In genomic region chr10:117504601-117505000, GRCh38 we compare ENCODE assay signal across 1 cellular context.
TF ChIP-seq lines count a peak whose summit lies in the region.

No MANE protein-coding gene starts in this region.

TF ChIP-seq in SK-N-SH, 30 proteins besides CTCF, POLR2A, EP300 and RAD21 (continued from another document):
- no peak for TF ChIP-seq RXRA (IDR thresholded peaks at IDR 0.05; ENCODE audit: borderline replicate concordance, low read depth)
- no peak for TF ChIP-seq NFIC (IDR thresholded peaks at IDR 0.05; ENCODE audit: borderline replicate concordance)
- TF ChIP-seq, protein P1, sequence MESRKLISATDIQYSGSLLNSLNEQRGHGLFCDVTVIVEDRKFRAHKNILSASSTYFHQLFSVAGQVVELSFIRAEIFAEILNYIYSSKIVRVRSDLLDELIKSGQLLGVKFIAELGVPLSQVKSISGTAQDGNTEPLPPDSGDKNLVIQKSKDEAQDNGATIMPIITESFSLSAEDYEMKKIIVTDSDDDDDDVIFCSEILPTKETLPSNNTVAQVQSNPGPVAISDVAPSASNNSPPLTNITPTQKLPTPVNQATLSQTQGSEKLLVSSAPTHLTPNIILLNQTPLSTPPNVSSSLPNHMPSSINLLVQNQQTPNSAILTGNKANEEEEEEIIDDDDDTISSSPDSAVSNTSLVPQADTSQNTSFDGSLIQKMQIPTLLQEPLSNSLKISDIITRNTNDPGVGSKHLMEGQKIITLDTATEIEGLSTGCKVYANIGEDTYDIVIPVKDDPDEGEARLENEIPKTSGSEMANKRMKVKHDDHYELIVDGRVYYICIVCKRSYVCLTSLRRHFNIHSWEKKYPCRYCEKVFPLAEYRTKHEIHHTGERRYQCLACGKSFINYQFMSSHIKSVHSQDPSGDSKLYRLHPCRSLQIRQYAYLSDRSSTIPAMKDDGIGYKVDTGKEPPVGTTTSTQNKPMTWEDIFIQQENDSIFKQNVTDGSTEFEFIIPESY (IDR thresholded peaks at IDR 0.05; ENCODE audit: borderline replicate concordance, low read depth), result no peak
- no peak for TF ChIP-seq YY1 (IDR thresholded peaks at IDR 0.05; ENCODE audit: low read depth)
- TF ChIP-seq POLR2AphosphoS5 (IDR thresholded peaks at IDR 0.05; ENCODE audit: low read depth, low read length), result no peak
